ENCODE assay signal across 22 cellular contexts in genomic region chr10:86862373-86862772, GRCh38.
DNase-seq lines count a peak whose midpoint lies in the region; ATAC-seq and TF ChIP-seq lines count a peak whose summit lies in the region.
"Had no signal": no experiment of that assay in that cellular context is flagged by ENCODE, and none has a peak within 500 bp of the region (broad histone marks: within the 10 kb centered on the region; RNA-seq: fewer than 3 reads in every experiment).

No MANE protein-coding gene starts in this region.

- no peak overlapping the region for H2BK120ac ChIP-seq in neuronal stem cell (ENCODE audit: low read depth, low read length)

- H4K8ac ChIP-seq in neuronal stem cell (ENCODE audit: low read depth, low read length): no peak overlapping the region

- H3K27me3 Mint-ChIP-seq in endothelial cell (ENCODE audit: unreplicated experiment) (peaks cover 2% of the 10 kb centered on the region), neural crest cell (ENCODE audit: low read depth) (no peaks in the 10 kb centered on the region)
- H3K27me3 Mint-ChIP-seq in activated T-cell treated with anti-CD3 and anti-CD28 coated beads, Interleukin-2, amount 50 U/mL, for 4 hours (ENCODE audit: low read depth): no peaks in the 10 kb centered on the region
- H3K27me3 Mint-ChIP-seq: activated CD4-positive, alpha-beta T cell treated with anti-CD3 and anti-CD28 coated beads, Interleukin-2, amount 10 ng/mL, durations not matched to agents 7 days and 5 days; activated CD8-positive, alpha-beta memory T cell treated with anti-CD3 and anti-CD28 coated beads, Interleukin-2, amount 10 ng/mL, durations not matched to agents 7 days and 5 days had no signal

- no peak overlapping the region for H4K91ac ChIP-seq in neuronal stem cell (ENCODE audit: low read depth, low read length, poor library complexity)

- no peak overlapping the region for H3K4me3 ChIP-seq in right atrium auricular region
- no peak overlapping the region for H3K4me3 ChIP-seq in aorta (ENCODE audit: low read length in 2 of 2)
- H3K4me3 ChIP-seq in neuronal stem cell (ENCODE audit: low read length in 2 of 2): no peak overlapping the region
- H3K4me3 ChIP-seq: spleen had no signal

- no peaks in the 10 kb centered on the region for H3K36me3 Mint-ChIP-seq in endothelial cell (ENCODE audit: low read depth, unreplicated experiment)
- H3K36me3 Mint-ChIP-seq in neural crest cell (ENCODE audit: low read depth): peaks cover 4% of the 10 kb centered on the region
- no peaks in the 10 kb centered on the region for H3K36me3 Mint-ChIP-seq in activated T-cell treated with anti-CD3 and anti-CD28 coated beads, Interleukin-2, amount 50 U/mL, for 4 hours (ENCODE audit: insufficient read depth)
- H3K36me3 Mint-ChIP-seq: activated CD8-positive, alpha-beta memory T cell treated with anti-CD3 and anti-CD28 coated beads, Interleukin-2, amount 10 ng/mL, durations not matched to agents 7 days and 5 days; stimulated activated effector memory CD8-positive, alpha-beta T cell treated with anti-CD3 and anti-CD28 coated beads, Interleukin-12 subunit alpha, Interleukin-12 subunit beta, amount 100 ng/mL, for 72 hours had no signal

- H2BK15ac ChIP-seq in neuronal stem cell (ENCODE audit: low read length): no peak overlapping the region

- no peak overlapping the region for H3K4ac ChIP-seq in neuronal stem cell (ENCODE audit: low read length)

- DNase-seq in Right ventricle myocardium inferior (ENCODE audit: missing footprints) (no peak), right atrium auricular region (ENCODE audit: low spot score) (no peak), endothelial cell (ENCODE audit: low spot score) (no peak), neural crest cell (ENCODE audit: low read depth, low spot score) (no peak), aorta (no peak), neuronal stem cell (ENCODE audit: low spot score) (no peak)
- no peak for DNase-seq in activated T-cell treated with anti-CD3 and anti-CD28 coated beads, Interleukin-2, amount 50 U/mL, for 4 hours
- DNase-seq: activated CD4-positive, alpha-beta T cell treated with anti-CD3 and anti-CD28 coated beads, Interleukin-2, amount 10 ng/mL, durations not matched to agents 7 days and 5 days; activated CD8-positive, alpha-beta memory T cell treated with anti-CD3 and anti-CD28 coated beads, Interleukin-2, amount 10 ng/mL, durations not matched to agents 7 days and 5 days; activated naive CD4-positive, alpha-beta T cell treated with anti-CD3 and anti-CD28 coated beads, Interleukin-2, amount 50 U/mL, for 16 hours; amygdala; central memory CD4-positive, alpha-beta T cell; dermis blood vessel endothelial cell; GDM1; NCI-H1092 treated with DMSO at 0.1 percent for 48 hours; NCI-H1930; NCI-H526 treated with DMSO at 0.1 percent for 48 hours; retina; spleen; stimulated activated CD4-positive, alpha-beta T cell treated with anti-CD3 and anti-CD28 coated beads, Interleukin-2, amount 100 ng/mL, for 48 hours had no signal

- H3K4me3 Mint-ChIP-seq in endothelial cell (ENCODE audit: unreplicated experiment): no peak overlapping the region
- H3K4me3 Mint-ChIP-seq in neural crest cell: no peak overlapping the region
- H3K4me3 Mint-ChIP-seq in activated T-cell treated with anti-CD3 and anti-CD28 coated beads, Interleukin-2, amount 50 U/mL, for 4 hours: no peak overlapping the region
- H3K4me3 Mint-ChIP-seq: activated CD4-positive, alpha-beta T cell treated with anti-CD3 and anti-CD28 coated beads, Interleukin-2, amount 10 ng/mL, durations not matched to agents 7 days and 5 days; activated CD8-positive, alpha-beta memory T cell treated with anti-CD3 and anti-CD28 coated beads, Interleukin-2, amount 10 ng/mL, durations not matched to agents 7 days and 5 days; stimulated activated effector memory CD8-positive, alpha-beta T cell treated with anti-CD3 and anti-CD28 coated beads, Interleukin-12 subunit alpha, Interleukin-12 subunit beta, amount 100 ng/mL, for 72 hours had no signal

- H3K4me2 ChIP-seq in neuronal stem cell (ENCODE audit: insufficient read depth, low read length, poor library complexity, severe bottlenecking): no peak overlapping the region

- H3K9me3 Mint-ChIP-seq in endothelial cell (ENCODE audit: unreplicated experiment) (no peaks in the 10 kb centered on the region), neural crest cell (no peaks in the 10 kb centered on the region)
- H3K9me3 Mint-ChIP-seq in activated T-cell treated with anti-CD3 and anti-CD28 coated beads, Interleukin-2, amount 50 U/mL, for 4 hours: no peaks in the 10 kb centered on the region
- H3K9me3 Mint-ChIP-seq: activated CD4-positive, alpha-beta T cell treated with anti-CD3 and anti-CD28 coated beads, Interleukin-2, amount 10 ng/mL, durations not matched to agents 7 days and 5 days; stimulated activated effector memory CD8-positive, alpha-beta T cell treated with anti-CD3 and anti-CD28 coated beads, Interleukin-12 subunit alpha, Interleukin-12 subunit beta, amount 100 ng/mL, for 72 hours had no signal

- H3K14ac ChIP-seq in neuronal stem cell (ENCODE audit: low read length): no peak overlapping the region

- H3K18ac ChIP-seq in neuronal stem cell (ENCODE audit: low read length): no peak overlapping the region

- H2BK12ac ChIP-seq in neuronal stem cell (ENCODE audit: low read length): no peak overlapping the region

- H3K4me1 Mint-ChIP-seq in endothelial cell (ENCODE audit: unreplicated experiment): peaks cover 30% of the 10 kb centered on the region
- peaks cover 24% of the 10 kb centered on the region for H3K4me1 Mint-ChIP-seq in neural crest cell
- no peaks in the 10 kb centered on the region for H3K4me1 Mint-ChIP-seq in activated T-cell treated with anti-CD3 and anti-CD28 coated beads, Interleukin-2, amount 50 U/mL, for 4 hours (ENCODE audit: low read depth)
- H3K4me1 Mint-ChIP-seq: activated CD4-positive, alpha-beta T cell treated with anti-CD3 and anti-CD28 coated beads, Interleukin-2, amount 10 ng/mL, durations not matched to agents 7 days and 5 days; activated CD8-positive, alpha-beta memory T cell treated with anti-CD3 and anti-CD28 coated beads, Interleukin-2, amount 10 ng/mL, durations not matched to agents 7 days and 5 days; stimulated activated effector memory CD8-positive, alpha-beta T cell treated with anti-CD3 and anti-CD28 coated beads, Interleukin-12 subunit alpha, Interleukin-12 subunit beta, amount 100 ng/mL, for 72 hours had no signal

- no peak overlapping the region for H3K9ac ChIP-seq in neuronal stem cell (ENCODE audit: low read depth, low read length, poor library complexity)

- no peaks in the 10 kb centered on the region for H3K27me3 ChIP-seq in right atrium auricular region
- H3K27me3 ChIP-seq in aorta (ENCODE audit: control insufficient read depth in 1 of 2, insufficient read depth in 2 of 2, low read length in 1 of 2): no peaks in the 10 kb centered on the region
- no peaks in the 10 kb centered on the region for H3K27me3 ChIP-seq in neuronal stem cell (ENCODE audit: control insufficient read depth in 3 of 3, insufficient read depth in 3 of 3, low read depth in 1 of 3, low read length in 3 of 3)

- ATAC-seq in Right ventricle myocardium inferior (peak; percentile 27), aorta (ENCODE audit: low FRiP score) (peak; percentile 40), HG03039 (IDR thresholded peaks at IDR 0.05; ENCODE audit: unreplicated experiment) (no peak)
- ATAC-seq in activated T-cell treated with anti-CD3 and anti-CD28 coated beads, Interleukin-2, amount 50 U/mL, for 4 hours: no peak
- ATAC-seq: activated CD8-positive, alpha-beta memory T cell treated with anti-CD3 and anti-CD28 coated beads, Interleukin-2, amount 10 ng/mL, durations not matched to agents 7 days and 5 days; stimulated activated effector memory CD8-positive, alpha-beta T cell treated with anti-CD3 and anti-CD28 coated beads, Interleukin-12 subunit alpha, Interleukin-12 subunit beta, amount 100 ng/mL, for 72 hours had no signal

- no peak overlapping the region for H3K23ac ChIP-seq in neuronal stem cell (ENCODE audit: low read depth, low read length, poor library complexity)

- no peak for TF ChIP-seq CTCF in right atrium auricular region (IDR thresholded peaks at IDR 0.05)
- no peak for TF ChIP-seq CTCF in endothelial cell (IDR thresholded peaks at IDR 0.05; ENCODE audit: unreplicated experiment)
- TF ChIP-seq CTCF in neural crest cell (conservative IDR thresholded peaks at IDR 0.05): no peak

- H3K27ac ChIP-seq in right atrium auricular region (no peak overlapping the region), aorta (ENCODE audit: low read depth in 1 of 2, low read length in 2 of 2) (peak overlapping the region in 1 of 2 donors; percentile 5), neuronal stem cell (replicated peaks; ENCODE audit: low read length) (no peak overlapping the region)
- H3K27ac ChIP-seq: spleen had no signal

- H2BK5ac ChIP-seq in neuronal stem cell (ENCODE audit: low read length): no peak overlapping the region

- no peak overlapping the region for H2AK5ac ChIP-seq in neuronal stem cell (ENCODE audit: low read depth, low read length)

- H3K36me3 ChIP-seq in right atrium auricular region (no peaks in the 10 kb centered on the region), aorta (ENCODE audit: control insufficient read depth in 1 of 2, insufficient read depth in 2 of 2, low read length in 1 of 2) (no peaks in the 10 kb centered on the region), neuronal stem cell (replicated peaks in 1 of 2; ENCODE audit: control insufficient read depth in 2 of 2, insufficient read depth in 2 of 2, low read length in 2 of 2) (peaks cover 0 to 23% of the 10 kb centered on the region in 2 donors)
- H3K36me3 ChIP-seq: spleen had no signal

- intact Hi-C loops in Right ventricle myocardium inferior (cut with DNase I): no loop called here
- intact Hi-C loops in aorta (cut with DNase I): no loop called here

- H3K27ac Mint-ChIP-seq in endothelial cell (ENCODE audit: unreplicated experiment) (peak overlapping the region; percentile 13), neural crest cell (ENCODE audit: unreplicated experiment) (peak overlapping the region; percentile 3)
- H3K27ac Mint-ChIP-seq: activated CD4-positive, alpha-beta T cell treated with anti-CD3 and anti-CD28 coated beads, Interleukin-2, amount 10 ng/mL, durations not matched to agents 7 days and 5 days; activated CD8-positive, alpha-beta memory T cell treated with anti-CD3 and anti-CD28 coated beads, Interleukin-2, amount 10 ng/mL, durations not matched to agents 7 days and 5 days; stimulated activated effector memory CD8-positive, alpha-beta T cell treated with anti-CD3 and anti-CD28 coated beads, Interleukin-12 subunit alpha, Interleukin-12 subunit beta, amount 100 ng/mL, for 72 hours had no signal

- H3K4me1 ChIP-seq in right atrium auricular region: peaks cover 0 to 20% of the 10 kb centered on the region in 2 donors
- peaks cover 3 to 7% of the 10 kb centered on the region in 2 donors for H3K4me1 ChIP-seq in aorta (ENCODE audit: control insufficient read depth in 1 of 2, insufficient read depth in 2 of 2, low read length in 2 of 2)
- peaks cover 0 to 2% of the 10 kb centered on the region in 2 donors for H3K4me1 ChIP-seq in neuronal stem cell (ENCODE audit: control insufficient read depth in 2 of 2, insufficient read depth in 1 of 2, low read depth in 1 of 2, low read length in 2 of 2)

- H3K9me3 ChIP-seq in right atrium auricular region (no peaks in the 10 kb centered on the region), aorta (ENCODE audit: control insufficient read depth, low read length) (no peaks in the 10 kb centered on the region), neuronal stem cell (replicated peaks in 1 of 2; ENCODE audit: control insufficient read depth in 2 of 2, insufficient read depth in 1 of 2, low read depth in 1 of 2, low read length in 2 of 2) (peaks cover 0 to 4% of the 10 kb centered on the region in 2 donors)
- H3K9me3 ChIP-seq: spleen had no signal

- H3K79me1 ChIP-seq in neuronal stem cell (ENCODE audit: low read depth, low read length): no peaks in the 10 kb centered on the region

- H2AFZ ChIP-seq in neuronal stem cell (ENCODE audit: low read length): no peak overlapping the region

- 74 to 75% methylated on average over 3 of the region's 3 CpGs for WGBS in aorta, 2 donors
- WGBS in neuronal stem cell (ENCODE audit: extremely low coverage in 2 of 2, insufficient read length in 2 of 2, insufficient replicate concordance in 1 of 2), 2 donors: no CpG with 5 or more reads among the region's 3 CpGs

Comparison
In these comparisons a context has a peak if more than half of its experiments do, and no peak if none do; other contexts are left out.
1. ATAC-seq: peak in Right ventricle myocardium inferior (single experiment) and aorta (single experiment); none in activated T-cell treated with anti-CD3 and anti-CD28 coated beads, Interleukin-2, amount 50 U/mL, for 4 hours (0 of 2) and HG03039 (single experiment).